2 cellular contexts compared by ENCODE assay signal in the genomic region with DNA sequence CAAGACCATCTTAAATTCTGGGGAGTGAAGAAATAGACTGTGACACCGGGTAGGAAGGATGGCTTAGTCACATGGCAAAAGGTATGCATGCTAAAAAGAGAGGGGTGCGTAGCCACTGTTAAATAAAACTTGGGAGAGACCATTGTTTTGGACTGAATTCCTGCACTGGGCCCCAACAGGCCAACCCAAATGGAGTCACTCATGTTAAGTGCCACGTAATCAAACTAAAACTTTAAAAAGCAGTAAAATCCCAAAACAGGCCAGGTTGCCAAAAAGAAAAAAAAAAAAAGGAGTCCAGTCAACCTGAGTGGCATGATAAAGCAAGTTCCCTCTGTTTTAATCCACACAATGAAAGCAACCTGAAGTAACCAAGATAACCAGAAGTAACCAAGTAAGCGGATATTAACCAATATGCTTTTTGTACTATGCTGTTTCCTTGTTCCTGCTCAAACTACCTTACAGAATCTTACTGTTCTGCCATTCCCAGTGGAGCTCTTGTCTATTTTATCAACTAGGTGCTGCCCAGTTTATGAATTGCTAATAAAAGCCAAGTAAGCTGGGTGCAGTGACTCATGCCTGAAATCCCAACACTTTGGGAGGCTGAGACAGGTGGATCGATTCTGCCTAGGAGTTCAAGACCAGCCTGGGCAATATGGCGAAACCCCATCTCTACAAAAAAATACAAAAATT.
TF ChIP-seq lines count a peak whose summit lies in the region.

No MANE protein-coding gene starts in this region.

TF ChIP-seq in H1, 55 proteins besides CTCF, POLR2A, EP300 and RAD21:
- TF ChIP-seq GABPA (IDR thresholded peaks at IDR 0.05; ENCODE audit: borderline replicate concordance, insufficient read depth, low read length): no peak
- TF ChIP-seq EZH2 (IDR thresholded peaks at IDR 0.05; ENCODE audit: low read depth, low read length, severe bottlenecking): no peak
- no peak for TF ChIP-seq TAF7 (optimal IDR thresholded peaks at IDR 0.05; ENCODE audit: borderline replicate concordance, low read depth, low read length)
- no peak for TF ChIP-seq BCL11A (IDR thresholded peaks at IDR 0.05; ENCODE audit: low read depth in 2 of 2, low read length in 2 of 2)
- TF ChIP-seq CBX8 (IDR thresholded peaks at IDR 0.05; ENCODE audit: borderline replicate concordance, low read depth, low read length): no peak
- no peak for TF ChIP-seq TBP (IDR thresholded peaks at IDR 0.05; ENCODE audit: low read depth, low read length)
- no peak for TF ChIP-seq SP2 (IDR thresholded peaks at IDR 0.05; ENCODE audit: low read length)
- no peak for TF ChIP-seq FOSL1 (IDR thresholded peaks at IDR 0.05; ENCODE audit: insufficient read depth, low read depth, low read length)

TF ChIP-seq in neural cell, 6 proteins besides CTCF, POLR2A, EP300 and RAD21:
- TF ChIP-seq REST (IDR thresholded peaks at IDR 0.05; ENCODE audit: borderline replicate concordance) (no peak), EZH2 (IDR thresholded peaks at IDR 0.05; ENCODE audit: borderline replicate concordance, insufficient read depth, low read length, poor library complexity, severe bottlenecking) (no peak), SMC3 (conservative IDR thresholded peaks at IDR 0.05; ENCODE audit: poor library complexity) (no peak), TAF1 (IDR thresholded peaks at IDR 0.05; ENCODE audit: low read depth) (no peak), POLR2AphosphoS5 (IDR thresholded peaks at IDR 0.05) (no peak), MXI1 (conservative IDR thresholded peaks at IDR 0.05; ENCODE audit: poor library complexity, severe bottlenecking) (no peak)
